In the genomic region with DNA sequence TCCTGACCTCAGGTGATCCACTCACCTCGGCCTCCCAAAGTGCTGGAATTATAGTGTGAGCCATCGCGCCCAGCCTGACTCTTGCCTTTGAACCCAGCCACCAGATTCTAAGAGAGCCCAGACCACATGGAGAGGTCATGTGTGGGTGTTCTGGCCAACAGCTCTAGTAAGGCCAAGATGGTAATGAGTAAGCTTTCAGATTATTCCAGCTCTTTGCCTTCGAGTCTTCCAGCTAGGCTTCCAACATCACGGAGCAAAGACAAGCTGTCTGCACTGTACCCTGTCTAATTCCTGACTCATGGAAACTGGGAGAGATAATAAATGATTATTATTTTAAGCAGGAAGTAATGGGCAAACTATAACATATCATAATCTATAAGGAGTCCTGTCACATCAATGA, we compare ENCODE assay signal across 21 cellular contexts.
"Had no signal": no experiment of that assay in that cellular context is flagged by ENCODE, and none has a peak within 500 bp of the region (broad histone marks: within the 10 kb centered on the region; RNA-seq: fewer than 3 reads in every experiment).

No MANE protein-coding gene starts in this region.

- H3K4me3 ChIP-seq: right atrium auricular region, stomach, thoracic aorta, upper lobe of right lung had no signal

- H3K4me1 ChIP-seq: right atrium auricular region, stomach, upper lobe of right lung had no signal

- H3K36me3 ChIP-seq: neutrophil, right atrium auricular region, stomach, thoracic aorta, upper lobe of right lung had no signal

- H3K27ac Mint-ChIP-seq: activated T-helper 17 cell treated with anti-CD3 and anti-CD28 coated beads, Interleukin-2, amount 50 U/mL, for 72 hours; natural killer cell; T-helper 2 cell treated with Interferon-gamma antibody and Interleukin-4, amounts not matched to agents 5 μg/mL and 100 μg/mL, for 36 hours had no signal

- H3K27ac ChIP-seq: neutrophil, right atrium auricular region, stomach, thoracic aorta, upper lobe of right lung had no signal

- H3K27me3 Mint-ChIP-seq: activated T-helper 17 cell treated with anti-CD3 and anti-CD28 coated beads, Interleukin-2, amount 50 U/mL, for 72 hours had no signal

- H3K36me3 Mint-ChIP-seq: natural killer cell had no signal

- H3K4me3 Mint-ChIP-seq: activated T-helper 17 cell treated with anti-CD3 and anti-CD28 coated beads, Interleukin-2, amount 50 U/mL, for 72 hours; natural killer cell; T-helper 2 cell treated with Interferon-gamma antibody and Interleukin-4, amounts not matched to agents 5 μg/mL and 100 μg/mL, for 36 hours had no signal

- DNase-seq: activated naive CD4-positive, alpha-beta T cell treated with Interleukin-2 at 50 U/mL for 16 hours; activated T-cell treated with anti-CD3 and anti-CD28 coated beads for 4 hours; aorta; caudate nucleus; cortex of kidney; effector memory CD4-positive, alpha-beta T cell; hippocampal formation; mesendoderm; natural killer cell; posterior cingulate gyrus; small intestine; stimulated activated CD4-positive, alpha-beta T cell treated with anti-CD3 and anti-CD28 coated beads, Interleukin-4, amount 100 ng/mL, for 4 hours; stimulated activated CD8-positive, alpha-beta memory T cell treated with anti-CD3 and anti-CD28 coated beads, Interleukin-4, amount 100 ng/mL, for 48 hours; stomach; upper lobe of right lung had no signal

- H3K27me3 ChIP-seq: neutrophil, right atrium auricular region, stomach, upper lobe of right lung had no signal

- H3K9me3 ChIP-seq: neutrophil, right atrium auricular region, stomach, thoracic aorta, upper lobe of right lung had no signal

- H3K4me1 Mint-ChIP-seq: activated T-helper 17 cell treated with anti-CD3 and anti-CD28 coated beads, Interleukin-2, amount 50 U/mL, for 72 hours had no signal

- H3K9me3 Mint-ChIP-seq: activated T-helper 17 cell treated with anti-CD3 and anti-CD28 coated beads, Interleukin-2, amount 50 U/mL, for 72 hours; natural killer cell had no signal

- ATAC-seq: activated CD4-positive, CD25-positive, alpha-beta regulatory T cell treated with anti-CD3 and anti-CD28 coated beads, Interleukin-2, amount 50 U/mL, for 24 hours; activated T-helper 17 cell treated with anti-CD3 and anti-CD28 coated beads, Interleukin-2, amount 50 U/mL, for 72 hours; natural killer cell; upper lobe of right lung had no signal
